Comparison of ENCODE assay signal across 8 cellular contexts in genomic region chr3:81581966-81582599, GRCh38.
DNase-seq lines count a peak whose midpoint lies in the region; ATAC-seq and TF ChIP-seq lines count a peak whose summit lies in the region.

No MANE protein-coding gene starts in this region.

- no peak overlapping the region for H3K4me3 ChIP-seq in right cardiac atrium (ENCODE audit: low read length)

- WGBS in right cardiac atrium = 58% methylated on average over 5 of the region's 5 CpGs

- H3K4me1 Mint-ChIP-seq in natural killer cell = peaks cover 0 to 4% of the 10 kb centered on the region in 2 donors
- H3K4me1 Mint-ChIP-seq in natural killer cell treated with Interleukin-12 subunit alpha and Interleukin-12 subunit beta and Interleukin-15 and Interleukin-18, amount 100 ng/mL, for 72 hours (ENCODE audit: low read depth in 2 of 2) = peaks cover 0 to 4% of the 10 kb centered on the region in 2 donors

- in situ Hi-C loops in KBM-7 (cut with MboI; ENCODE audit: low pct_unique_long_range_greater_than_20kb, low sequenced_read_pairs) = no loop called here

- no peaks in the 10 kb centered on the region for H3K27me3 Mint-ChIP-seq in natural killer cell (ENCODE audit: low read depth in 2 of 2)
- no peaks in the 10 kb centered on the region for H3K27me3 Mint-ChIP-seq in natural killer cell treated with Interleukin-12 subunit alpha and Interleukin-12 subunit beta and Interleukin-15 and Interleukin-18, amount 100 ng/mL, for 72 hours

- H3K4me3 Mint-ChIP-seq in natural killer cell = no peak overlapping the region
- H3K4me3 Mint-ChIP-seq in natural killer cell treated with Interleukin-12 subunit alpha and Interleukin-12 subunit beta and Interleukin-15 and Interleukin-18, amount 100 ng/mL, for 72 hours = no peak overlapping the region

- H3K27ac Mint-ChIP-seq in natural killer cell = no peak overlapping the region
- no peak overlapping the region for H3K27ac Mint-ChIP-seq in natural killer cell treated with Interleukin-12 subunit alpha and Interleukin-12 subunit beta and Interleukin-15 and Interleukin-18, amount 100 ng/mL, for 72 hours

- no peaks in the 10 kb centered on the region for H3K9me3 Mint-ChIP-seq in natural killer cell
- H3K9me3 Mint-ChIP-seq in natural killer cell treated with Interleukin-12 subunit alpha and Interleukin-12 subunit beta and Interleukin-15 and Interleukin-18, amount 100 ng/mL, for 72 hours = no peaks in the 10 kb centered on the region

- no peak overlapping the region for H3K27ac ChIP-seq in right cardiac atrium (ENCODE audit: low read length)

- H3K9me3 ChIP-seq in right cardiac atrium (ENCODE audit: control insufficient read depth, low read length) = no peaks in the 10 kb centered on the region

- H3K4me1 ChIP-seq in right cardiac atrium (ENCODE audit: control insufficient read depth, insufficient read depth, low read length) = no peaks in the 10 kb centered on the region

- intact Hi-C loops in natural killer cell (cut with micrococcal nuclease) (no loop called here), right cardiac atrium (cut with DNase I) (no loop called here)

- DNase-seq in natural killer cell (no peak), KBM-7 (peak; percentile 51), right cardiac atrium (peak in 2 of 3 donors; percentile 24 to 32), mesenteric fat pad (ENCODE audit: low spot score) (no peak)
- DNase-seq in natural killer cell treated with Interleukin-12 subunit alpha and Interleukin-12 subunit beta and Interleukin-15 and Interleukin-18, amount 100 ng/mL, for 72 hours (ENCODE audit: low spot score) = no peak
- DNase-seq in activated CD4-positive, alpha-beta T cell treated with anti-CD3 and anti-CD28 coated beads, Interleukin-2, amount 50 U/mL, for 48 hours = peak; percentile 22 to 23
- peak; percentile 7 for DNase-seq in stimulated activated CD4-positive, alpha-beta T cell treated with anti-CD3 and anti-CD28 coated beads, Interleukin-4, amount 100 ng/mL, for 24 hours

- peak; percentile 39 for TF ChIP-seq CTCF in natural killer cell (IDR thresholded peaks at IDR 0.05)

- no peaks in the 10 kb centered on the region for H3K36me3 Mint-ChIP-seq in natural killer cell
- no peaks in the 10 kb centered on the region for H3K36me3 Mint-ChIP-seq in natural killer cell treated with Interleukin-12 subunit alpha and Interleukin-12 subunit beta and Interleukin-15 and Interleukin-18, amount 100 ng/mL, for 72 hours

- H3K27me3 ChIP-seq in right cardiac atrium (ENCODE audit: control insufficient read depth, insufficient read depth) = no peaks in the 10 kb centered on the region

- ATAC-seq in natural killer cell (peak in 2 of 3 donors; percentile 36 to 54), GM21423 (IDR thresholded peaks at IDR 0.05; ENCODE audit: unreplicated experiment) (peak; percentile 86), right cardiac atrium (peak in 1 of 2 donors; percentile 35)
- no peak for ATAC-seq in natural killer cell treated with Interleukin-12 subunit alpha and Interleukin-12 subunit beta and Interleukin-15 and Interleukin-18, amount 100 ng/mL, for 72 hours

Comparison
In these comparisons a context has a peak if more than half of its experiments do, and no peak if none do; other contexts are left out.
1. ATAC-seq: peak in natural killer cell (2 of 3) and GM21423 (single experiment); none in natural killer cell treated with Interleukin-12 subunit alpha and Interleukin-12 subunit beta and Interleukin-15 and Interleukin-18, amount 100 ng/mL, for 72 hours (0 of 2).
2. DNase-seq: peak in KBM-7 (single experiment), activated CD4-positive, alpha-beta T cell treated with anti-CD3 and anti-CD28 coated beads, Interleukin-2, amount 50 U/mL, for 48 hours (2 of 2), right cardiac atrium (2 of 3) and stimulated activated CD4-positive, alpha-beta T cell treated with anti-CD3 and anti-CD28 coated beads, Interleukin-4, amount 100 ng/mL, for 24 hours (single experiment); none in natural killer cell (single experiment), natural killer cell treated with Interleukin-12 subunit alpha and Interleukin-12 subunit beta and Interleukin-15 and Interleukin-18, amount 100 ng/mL, for 72 hours (single experiment) and mesenteric fat pad (single experiment).